Comparison of ENCODE assay signal across 7 cellular contexts in genomic region chr9:133738039-133738805, GRCh38. TPM values are rescaled to one million over a fixed set of nuclear protein-coding genes. Genes with fewer than 3 reads are reported as not detected.
A peak's percentile ranks its signal among the peaks of the same experiment; 100 is the strongest.
DNase-seq lines count a peak whose midpoint lies in the region; ATAC-seq and TF ChIP-seq lines count a peak whose summit lies in the region.

Gene SARDH, minus strand, starts transcription at chr9:133738352. Its CDS starts 4,179 bp downstream, at chr9:133734173.

- no peaks in the 10 kb centered on the region for H3K4me1 Mint-ChIP-seq in activated T-helper 17 cell treated with anti-CD3 and anti-CD28 coated beads, Interleukin-2, amount 50 U/mL, for 72 hours
- peaks cover 4% of the 10 kb centered on the region for H3K4me1 Mint-ChIP-seq in osteocyte (ENCODE audit: unreplicated experiment)

- ATAC-seq in GM18511 (IDR thresholded peaks at IDR 0.05; ENCODE audit: unreplicated experiment), result peak; percentile 58
- ATAC-seq in activated T-helper 17 cell treated with anti-CD3 and anti-CD28 coated beads, Interleukin-2, amount 50 U/mL, for 72 hours (replicated peaks), result peak; percentile 85
- ATAC-seq in Right ventricle myocardium inferior, result peak; percentile 75
- ATAC-seq in HG03565 (IDR thresholded peaks at IDR 0.05; ENCODE audit: unreplicated experiment), result no peak

- DNase-seq in NCI-H69 (lab: John Stamatoyannopoulos, UW), result peak; percentile 97
- DNase-seq in Right ventricle myocardium inferior (ENCODE audit: missing footprints), result no peak
- peak; percentile 73 for DNase-seq in osteocyte (ENCODE audit: extremely low spot score, unreplicated experiment)
- DNase-seq in LoVo (ENCODE audit: low spot score), result no peak

- H3K4me3 Mint-ChIP-seq in activated T-helper 17 cell treated with anti-CD3 and anti-CD28 coated beads, Interleukin-2, amount 50 U/mL, for 72 hours, result peak within 1 kb of the TSS; percentile 55
- H3K4me3 Mint-ChIP-seq in osteocyte (ENCODE audit: unreplicated experiment), result peak within 1 kb of the TSS; percentile 48

- H3K9me3 Mint-ChIP-seq in activated T-helper 17 cell treated with anti-CD3 and anti-CD28 coated beads, Interleukin-2, amount 50 U/mL, for 72 hours, result no peaks in the 10 kb centered on the region
- no peaks in the 10 kb centered on the region for H3K9me3 Mint-ChIP-seq in osteocyte (ENCODE audit: unreplicated experiment)

- no peak for TF ChIP-seq CTCF in osteocyte (IDR thresholded peaks at IDR 0.05)

- H3K36me3 Mint-ChIP-seq in activated T-helper 17 cell treated with anti-CD3 and anti-CD28 coated beads, Interleukin-2, amount 50 U/mL, for 72 hours (ENCODE audit: low read depth), result no peaks in the 10 kb centered on the region
- H3K36me3 Mint-ChIP-seq in osteocyte (ENCODE audit: unreplicated experiment), result no peaks in the 10 kb centered on the region

- H3K27me3 Mint-ChIP-seq in activated T-helper 17 cell treated with anti-CD3 and anti-CD28 coated beads, Interleukin-2, amount 50 U/mL, for 72 hours, result no peaks in the 10 kb centered on the region
- peaks cover 10% of the 10 kb centered on the region for H3K27me3 Mint-ChIP-seq in osteocyte (ENCODE audit: unreplicated experiment)

- intact Hi-C loops in Right ventricle myocardium inferior (cut with DNase I), result no loop called here

- H3K27ac Mint-ChIP-seq in activated T-helper 17 cell treated with anti-CD3 and anti-CD28 coated beads, Interleukin-2, amount 50 U/mL, for 72 hours, result no peak within 1 kb of the TSS
- H3K27ac Mint-ChIP-seq in osteocyte (ENCODE audit: unreplicated experiment), result no peak within 1 kb of the TSS

RNA-seq across cellular contexts. Expression of gene SARDH, which starts in this region (rescaled TPM):
- 1 to 10 TPM; 2.7 to 2.8 TPM for total RNA-seq in activated T-helper 17 cell treated with anti-CD3 and anti-CD28 coated beads, Interleukin-2, amount 50 U/mL, for 72 hours
- total RNA-seq in Right ventricle myocardium inferior, result 0.41 TPM
- total RNA-seq in osteocyte, result 0.21 and 0.56 TPM in 2 replicates

Comparison
In these comparisons a context has a peak if more than half of its experiments do, and no peak if none do; other contexts are left out.
1. Peak in ATAC-seq in Right ventricle myocardium inferior; RNA of the gene not detected or under 1 TPM.
2. Peak in DNase-seq in osteocyte; RNA of the gene not detected or under 1 TPM.